In the genomic region with DNA sequence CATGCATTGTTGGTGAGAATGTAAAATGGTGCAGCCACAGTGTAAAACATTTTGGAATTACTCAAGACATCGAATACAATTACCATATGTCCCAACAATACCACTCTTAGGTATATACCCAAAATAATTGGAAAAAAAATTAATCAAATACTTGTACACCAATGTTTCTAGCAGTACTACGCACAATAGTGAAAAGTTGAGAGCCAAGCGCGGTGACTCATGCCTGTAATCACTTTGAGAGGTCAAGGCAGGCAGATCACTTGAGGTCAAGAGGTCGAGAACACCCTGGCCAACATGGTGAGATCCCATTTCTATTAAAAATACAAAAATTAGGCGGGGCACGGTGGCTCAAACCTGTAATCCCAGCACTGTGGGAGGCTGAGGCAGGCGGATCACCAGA, we compare ENCODE assay signal across 37 cellular contexts. TPM values are rescaled to one million over a fixed set of nuclear protein-coding genes. Genes with fewer than 3 reads are reported as not detected.
"Had no signal": no experiment of that assay in that cellular context is flagged by ENCODE, and none has a peak within 500 bp of the region (broad histone marks: within the 10 kb centered on the region; RNA-seq: fewer than 3 reads in every experiment).

No MANE protein-coding gene starts in this region.

- H3K36me3 ChIP-seq: MG63 had no signal

- DNase-seq: Karpas-422, Kasumi-1, MG63, MM.1S, MV-4-11, NCI-H1048, NCI-H1092, NCI-H1092 treated with DMSO at 0.1 percent for 48 hours, NCI-H1105, NCI-H1105 treated with DMSO at 0.1 percent for 48 hours, NCI-H1417, NCI-H1417 treated with DMSO at 0.1 percent for 48 hours, NCI-H1436, NCI-H1436 treated with DMSO at 0.1 percent for 48 hours, NCI-H146, NCI-H1694, NCI-H1694 treated with DMSO at 0.1 percent for 48 hours, NCI-H187, NCI-H187 treated with DMSO at 0.1 percent for 48 hours, NCI-H1930, NCI-H2029, NCI-H2029 treated with DMSO at 0.1 percent for 48 hours, NCI-H2081, NCI-H2081 treated with DMSO at 0.1 percent for 48 hours, NCI-H2107, NCI-H2171, NCI-H2171 treated with DMSO at 0.1 percent for 48 hours, NCI-H2227 treated with DMSO at 0.1 percent for 48 hours, NCI-H226, NCI-H345, NCI-H446, NCI-H446 treated with DMSO at 0.1 percent for 48 hours, NCI-H510A, NCI-H510A treated with DMSO at 0.1 percent for 48 hours, NCI-H524 had no signal

- H3K9me3 ChIP-seq: MG63 had no signal

- H3K4me3 ChIP-seq: MG63 had no signal

RNA-seq across cellular contexts. Expression of a gene that starts 3.5 kb away (rescaled TPM):
- total RNA-seq: M059J, MCF 10A had no signal
